Comparison of ENCODE assay signal across 2 cellular contexts in the genomic region with DNA sequence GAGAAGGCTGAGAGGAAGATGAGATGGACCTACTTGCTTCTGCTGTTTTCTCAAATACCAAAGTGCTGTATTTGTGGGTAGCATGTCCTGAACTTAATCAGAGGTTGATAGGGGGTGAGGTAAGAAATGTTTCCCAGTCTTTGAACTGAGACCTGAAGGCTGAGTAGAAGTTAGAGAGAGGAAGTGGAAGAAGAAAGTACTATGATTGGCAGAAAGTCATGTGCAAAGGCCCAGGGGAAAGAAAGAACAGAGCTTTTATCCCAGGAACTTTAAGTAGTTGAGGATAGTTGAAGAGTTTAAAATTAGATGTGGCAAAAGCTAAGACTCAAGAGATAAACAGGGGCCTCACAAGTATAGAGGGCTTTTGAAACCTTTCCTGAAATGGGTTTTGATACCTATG.
TF ChIP-seq lines count a peak whose summit lies in the region.

No MANE protein-coding gene starts in this region.

TF ChIP-seq in GM12891, 5 proteins besides CTCF, POLR2A, EP300 and RAD21:
- no peak for TF ChIP-seq PAX5 (IDR thresholded peaks at IDR 0.05; ENCODE audit: insufficient read depth, low read length, severe bottlenecking)
- peak; percentile 27; the same call in 1 of the 2 replicates for TF ChIP-seq SPI1 (IDR thresholded peaks at IDR 0.05; ENCODE audit: low read depth, low read length)
- no peak for TF ChIP-seq TAF1 (IDR thresholded peaks at IDR 0.05; ENCODE audit: low read depth, low read length)

TF ChIP-seq in GM12878, 131 proteins besides CTCF, POLR2A, EP300 and RAD21:
- TF ChIP-seq STAT1 (conservative IDR thresholded peaks at IDR 0.05) (no peak), BMI1 (IDR thresholded peaks at IDR 0.05; ENCODE audit: borderline replicate concordance) (no peak), ELK1 (IDR thresholded peaks at IDR 0.05; ENCODE audit: low read depth, low read length) (no peak), CREB1 (IDR thresholded peaks at IDR 0.05; ENCODE audit: low read depth) (no peak), SPI1 (IDR thresholded peaks at IDR 0.05; ENCODE audit: borderline replicate concordance, insufficient read depth, low read depth, low read length) (0 out of 2 replicates have a peak, but pooled peaks have one; percentile 10), MYB (IDR thresholded peaks at IDR 0.05; ENCODE audit: borderline replicate concordance, low read depth, low read length) (no peak)
- TF ChIP-seq, protein P1, sequence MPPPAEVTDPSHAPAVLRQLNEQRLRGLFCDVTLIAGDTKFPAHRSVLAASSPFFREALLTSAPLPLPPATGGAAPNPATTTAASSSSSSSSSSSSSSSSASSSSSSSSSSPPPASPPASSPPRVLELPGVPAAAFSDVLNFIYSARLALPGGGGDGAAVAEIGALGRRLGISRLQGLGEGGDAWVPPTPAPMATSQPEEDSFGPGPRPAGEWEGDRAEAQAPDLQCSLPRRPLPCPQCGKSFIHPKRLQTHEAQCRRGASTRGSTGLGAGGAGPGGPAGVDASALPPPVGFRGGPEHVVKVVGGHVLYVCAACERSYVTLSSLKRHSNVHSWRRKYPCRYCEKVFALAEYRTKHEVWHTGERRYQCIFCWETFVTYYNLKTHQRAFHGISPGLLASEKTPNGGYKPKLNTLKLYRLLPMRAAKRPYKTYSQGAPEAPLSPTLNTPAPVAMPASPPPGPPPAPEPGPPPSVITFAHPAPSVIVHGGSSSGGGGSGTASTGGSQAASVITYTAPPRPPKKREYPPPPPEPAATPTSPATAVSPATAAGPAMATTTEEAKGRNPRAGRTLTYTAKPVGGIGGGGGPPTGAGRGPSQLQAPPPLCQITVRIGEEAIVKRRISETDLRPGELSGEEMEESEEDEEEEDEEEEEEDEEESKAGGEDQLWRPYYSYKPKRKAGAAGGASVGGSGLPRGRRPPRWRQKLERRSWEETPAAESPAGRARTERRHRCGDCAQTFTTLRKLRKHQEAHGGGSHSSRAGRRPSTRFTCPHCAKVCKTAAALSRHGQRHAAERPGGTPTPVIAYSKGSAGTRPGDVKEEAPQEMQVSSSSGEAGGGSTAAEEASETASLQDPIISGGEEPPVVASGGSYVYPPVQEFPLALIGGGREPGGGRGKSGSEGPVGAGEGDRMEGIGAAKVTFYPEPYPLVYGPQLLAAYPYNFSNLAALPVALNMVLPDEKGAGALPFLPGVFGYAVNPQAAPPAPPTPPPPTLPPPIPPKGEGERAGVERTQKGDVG (CRISPR knock-in tag; IDR thresholded peaks at IDR 0.05) = no peak
TF ChIP-seq in GM12878: peak in this region for 1.
